Comparison of ENCODE assay signal across 12 cellular contexts in genomic region chr7:44398506-44398905, GRCh38.
DNase-seq lines count a peak whose midpoint lies in the region; ATAC-seq and TF ChIP-seq lines count a peak whose summit lies in the region.
"Had no signal": no experiment of that assay in that cellular context is flagged by ENCODE, and none has a peak within 500 bp of the region (broad histone marks: within the 10 kb centered on the region; RNA-seq: fewer than 3 reads in every experiment).

No MANE protein-coding gene starts in this region.

- no peak overlapping the region for H3K27ac ChIP-seq in gastroesophageal sphincter
- H3K27ac ChIP-seq: BLaER1 had no signal

- no peak for TF ChIP-seq EP300 in gastroesophageal sphincter (IDR thresholded peaks at IDR 0.05)

- H3K4me3 Mint-ChIP-seq in activated naive CD8-positive, alpha-beta T cell treated with anti-CD3 and anti-CD28 coated beads, Interleukin-2, amount 50 U/mL, for 24 hours: no peak overlapping the region
- H3K4me3 Mint-ChIP-seq in stimulated activated memory B cell treated with anti-CD40 and anti-IgM and Interleukin-4, amounts not matched to agents 10 μg/mL and 1 μg/mL and 100 μg/mL, for 72 hours: no peak overlapping the region

- no peaks in the 10 kb centered on the region for H3K9me3 ChIP-seq in gastroesophageal sphincter
- H3K9me3 ChIP-seq: BLaER1 had no signal

- peaks cover 0 to 74% of the 10 kb centered on the region in 2 donors for H3K36me3 ChIP-seq in gastroesophageal sphincter

- H3K27ac Mint-ChIP-seq in activated naive CD8-positive, alpha-beta T cell treated with anti-CD3 and anti-CD28 coated beads, Interleukin-2, amount 50 U/mL, for 24 hours: no peak overlapping the region
- no peak overlapping the region for H3K27ac Mint-ChIP-seq in stimulated activated memory B cell treated with anti-CD40 and anti-IgM and Interleukin-4, amounts not matched to agents 10 μg/mL and 1 μg/mL and 100 μg/mL, for 72 hours

- peaks cover 0 to 10% (median 0%) of the 10 kb centered on the region in 3 donors for H3K4me1 ChIP-seq in gastroesophageal sphincter
- H3K4me1 ChIP-seq: BLaER1 had no signal

- no peak for TF ChIP-seq POLR2A in gastroesophageal sphincter (IDR thresholded peaks at IDR 0.05)

- no peaks in the 10 kb centered on the region for H3K4me1 Mint-ChIP-seq in activated naive CD8-positive, alpha-beta T cell treated with anti-CD3 and anti-CD28 coated beads, Interleukin-2, amount 50 U/mL, for 24 hours
- H3K4me1 Mint-ChIP-seq in stimulated activated memory B cell treated with anti-CD40 and anti-IgM and Interleukin-4, amounts not matched to agents 10 μg/mL and 1 μg/mL and 100 μg/mL, for 72 hours: peaks cover 10% of the 10 kb centered on the region

- H3K36me3 Mint-ChIP-seq in activated naive CD8-positive, alpha-beta T cell treated with anti-CD3 and anti-CD28 coated beads, Interleukin-2, amount 50 U/mL, for 24 hours (ENCODE audit: low read depth): peaks cover 9% of the 10 kb centered on the region
- H3K36me3 Mint-ChIP-seq in stimulated activated memory B cell treated with anti-CD40 and anti-IgM and Interleukin-4, amounts not matched to agents 10 μg/mL and 1 μg/mL and 100 μg/mL, for 72 hours: peaks cover 75% of the 10 kb centered on the region

- 64% methylated on average over 6 of the region's 13 CpGs; no CpG with 5 or more reads in 1 of the 2 donors for WGBS in gastroesophageal sphincter (ENCODE audit: low coverage in 1 of 2), 2 donors

- no peaks in the 10 kb centered on the region for H3K9me3 Mint-ChIP-seq in activated naive CD8-positive, alpha-beta T cell treated with anti-CD3 and anti-CD28 coated beads, Interleukin-2, amount 50 U/mL, for 24 hours
- H3K9me3 Mint-ChIP-seq in stimulated activated memory B cell treated with anti-CD40 and anti-IgM and Interleukin-4, amounts not matched to agents 10 μg/mL and 1 μg/mL and 100 μg/mL, for 72 hours: no peaks in the 10 kb centered on the region

- peak; percentile 94 for DNase-seq in DMS53 (lab: John Stamatoyannopoulos, UW)
- peak; percentile 72 for DNase-seq in NCI-H774 (lab: John Stamatoyannopoulos, UW)
- peak; percentile 64 for DNase-seq in occipital lobe (lab: John Stamatoyannopoulos, UW)
- no peak for DNase-seq in GF-D8 (lab: John Stamatoyannopoulos, UW)
- DNase-seq in activated naive CD8-positive, alpha-beta T cell treated with anti-CD3 and anti-CD28 coated beads, Interleukin-2, amount 50 U/mL, for 24 hours: no peak
- DNase-seq in kidney glomerular epithelial cell (lab: John Stamatoyannopoulos, UW): no peak
- DNase-seq: activated T-cell treated with anti-CD3 and anti-CD28 coated beads, Interleukin-2, amount 50 U/mL, for 1 hour; SW 1271 had no signal

- peak; percentile 20 for ATAC-seq in gastroesophageal sphincter
- no peak for ATAC-seq in activated naive CD8-positive, alpha-beta T cell treated with anti-CD3 and anti-CD28 coated beads, Interleukin-2, amount 50 U/mL, for 24 hours
- ATAC-seq in stimulated activated memory B cell treated with anti-CD40 and anti-IgM and Interleukin-4, amounts not matched to agents 10 μg/mL and 1 μg/mL and 100 μg/mL, for 72 hours: no peak
- ATAC-seq: sciatic nerve had no signal

- no peak for TF ChIP-seq CTCF in gastroesophageal sphincter (IDR thresholded peaks at IDR 0.05)

- H3K27me3 ChIP-seq in gastroesophageal sphincter: no peaks in the 10 kb centered on the region
- H3K27me3 ChIP-seq: BLaER1 had no signal

- no peaks in the 10 kb centered on the region for H3K27me3 Mint-ChIP-seq in activated naive CD8-positive, alpha-beta T cell treated with anti-CD3 and anti-CD28 coated beads, Interleukin-2, amount 50 U/mL, for 24 hours
- no peaks in the 10 kb centered on the region for H3K27me3 Mint-ChIP-seq in stimulated activated memory B cell treated with anti-CD40 and anti-IgM and Interleukin-4, amounts not matched to agents 10 μg/mL and 1 μg/mL and 100 μg/mL, for 72 hours

- H3K4me3 ChIP-seq in gastroesophageal sphincter: no peak overlapping the region
- H3K4me3 ChIP-seq: BLaER1 had no signal

Comparison
In these comparisons a context has a peak if more than half of its experiments do, and no peak if none do; other contexts are left out.
1. DNase-seq: peak in DMS53 (single experiment), NCI-H774 (single experiment) and occipital lobe (single experiment); none in GF-D8 (single experiment), activated naive CD8-positive, alpha-beta T cell treated with anti-CD3 and anti-CD28 coated beads, Interleukin-2, amount 50 U/mL, for 24 hours (single experiment) and kidney glomerular epithelial cell (single experiment).